In genomic region chr20:25864986-25865714, GRCh38 we compare ENCODE assay signal across 8 cellular contexts.
DNase-seq lines count a peak whose midpoint lies in the region; FAIRE-seq and TF ChIP-seq lines count a peak whose summit lies in the region.

No MANE protein-coding gene starts in this region.

- H3K4me1 ChIP-seq in CD8-positive, alpha-beta memory T cell (ENCODE audit: insufficient read depth, low read length): peaks cover 31% of the 10 kb centered on the region
- peaks cover 0 to 51% (median 3%) of the 10 kb centered on the region in 4 donors for H3K4me1 ChIP-seq in Peyer's patch
- peaks cover 45 to 75% (median 71%) of the 10 kb centered on the region in 4 donors for H3K4me1 ChIP-seq in esophagus muscularis mucosa

- H3K27me3 Mint-ChIP-seq in CD8-positive, alpha-beta memory T cell: peaks cover 66 to 70% of the 10 kb centered on the region in 2 donors

- H3K27ac Mint-ChIP-seq in CD8-positive, alpha-beta memory T cell: peak overlapping the region in 2 of 8 donors; percentile 27 to 60

- no peak for DNase-seq in CD8-positive, alpha-beta memory T cell
- no peak for DNase-seq in Peyer's patch
- no peak for DNase-seq in esophagus muscularis mucosa (ENCODE audit: extremely low spot score)
- peak; percentile 67 for DNase-seq in posterior vena cava (ENCODE audit: low spot score)
- no peak for DNase-seq in NCI-H1436 treated with DMSO at 0.1 percent for 48 hours (lab: John Stamatoyannopoulos, UW)
- no peak for DNase-seq in GM12892 (ENCODE audit: insufficient read length)
- DNase-seq in GF-D8 (lab: John Stamatoyannopoulos, UW): no peak
- no peak for DNase-seq in pons (ENCODE audit: low spot score)

- no peaks in the 10 kb centered on the region for H3K36me3 ChIP-seq in CD8-positive, alpha-beta memory T cell (ENCODE audit: insufficient read depth, low read length)
- H3K36me3 ChIP-seq in Peyer's patch: no peaks in the 10 kb centered on the region
- H3K36me3 ChIP-seq in esophagus muscularis mucosa: no peaks in the 10 kb centered on the region

- H3K36me3 Mint-ChIP-seq in CD8-positive, alpha-beta memory T cell: no peaks in the 10 kb centered on the region

- CTCF ChIA-PET in CD8-positive, alpha-beta memory T cell (lab: Charles Lee): no interaction called here

- peaks cover 22% of the 10 kb centered on the region for H3K27me3 ChIP-seq in CD8-positive, alpha-beta memory T cell (ENCODE audit: insufficient read depth, low read length, poor library complexity, severe bottlenecking)
- H3K27me3 ChIP-seq in Peyer's patch: peaks cover 0 to 4% of the 10 kb centered on the region in 2 donors
- peaks cover 0 to 6% (median 0%) of the 10 kb centered on the region in 4 donors for H3K27me3 ChIP-seq in esophagus muscularis mucosa

- TF ChIP-seq POLR2A in Peyer's patch (IDR thresholded peaks at IDR 0.05) (no peak), esophagus muscularis mucosa (IDR thresholded peaks at IDR 0.05; ENCODE audit: low read depth) (no peak), GM12892 (IDR thresholded peaks at IDR 0.05; ENCODE audit: low read depth, low read length) (no peak)

- peak overlapping the region; percentile 56 to 82 (median 65) for H3K4me3 Mint-ChIP-seq in CD8-positive, alpha-beta memory T cell

- 63% methylated on average over 26 of the region's 28 CpGs for WGBS in esophagus muscularis mucosa

- TF ChIP-seq CTCF in Peyer's patch (IDR thresholded peaks at IDR 0.05): no peak
- no peak for TF ChIP-seq CTCF in esophagus muscularis mucosa (IDR thresholded peaks at IDR 0.05)

- intact Hi-C loops in esophagus muscularis mucosa (cut with DNase I) (no loop called here), posterior vena cava (cut with DNase I) (no loop called here)

- POLR2A ChIA-PET in CD8-positive, alpha-beta memory T cell (lab: Charles Lee): no interaction called here

- no peaks in the 10 kb centered on the region for H3K9me3 ChIP-seq in CD8-positive, alpha-beta memory T cell (ENCODE audit: low read length)
- peaks cover 0 to 5% (median 0%) of the 10 kb centered on the region in 4 donors for H3K9me3 ChIP-seq in Peyer's patch
- H3K9me3 ChIP-seq in esophagus muscularis mucosa: no peaks in the 10 kb centered on the region

- peak overlapping the region; percentile 34 for H3K4me3 ChIP-seq in CD8-positive, alpha-beta memory T cell (ENCODE audit: low read length)
- H3K4me3 ChIP-seq in Peyer's patch: peak overlapping the region in 3 of 4 donors; percentile 6 to 47 (median 36)
- peak overlapping the region; percentile 47 to 63 (median 48) for H3K4me3 ChIP-seq in esophagus muscularis mucosa

- no peak for TF ChIP-seq EP300 in esophagus muscularis mucosa (IDR thresholded peaks at IDR 0.05)

- no peak overlapping the region for H3K27ac ChIP-seq in CD8-positive, alpha-beta memory T cell (ENCODE audit: low read depth, low read length)
- H3K27ac ChIP-seq in Peyer's patch: no peak overlapping the region
- peak overlapping the region in 1 of 4 donors; percentile 40 for H3K27ac ChIP-seq in esophagus muscularis mucosa (replicated peaks in 1 of 4)

- H3K9me3 Mint-ChIP-seq in CD8-positive, alpha-beta memory T cell: peaks cover 0 to 6% (median 0%) of the 10 kb centered on the region in 5 donors

- peaks cover 56 to 73% (median 61%) of the 10 kb centered on the region in 3 donors for H3K4me1 Mint-ChIP-seq in CD8-positive, alpha-beta memory T cell

- FAIRE-seq in GM12892 (lab: Jason Lieb, UNC): no peak
